ENCODE assay signal across 9 cellular contexts in genomic region chr16:28180660-28181556, GRCh38.
DNase-seq lines count a peak whose midpoint lies in the region; ATAC-seq and TF ChIP-seq lines count a peak whose summit lies in the region.
"Had no signal": no experiment of that assay in that cellular context is flagged by ENCODE, and none has a peak within 500 bp of the region (broad histone marks: within the 10 kb centered on the region; RNA-seq: fewer than 3 reads in every experiment).

No MANE protein-coding gene starts in this region.

- peak overlapping the region; percentile 37 to 55 for H3K4me3 ChIP-seq in neutrophil (ENCODE audit: low read depth in 1 of 2, low read length in 1 of 2)

- H3K9me3 ChIP-seq in neutrophil: no peaks in the 10 kb centered on the region

- peaks cover 57% of the 10 kb centered on the region for H3K4me1 Mint-ChIP-seq in central memory CD8-positive, alpha-beta T cell

- DNase-seq in GF-D8 (lab: John Stamatoyannopoulos, UW) (peak; percentile 6), NOMO-1 (lab: John Stamatoyannopoulos, UW; ENCODE audit: unreplicated experiment in 2 of 2) (peak; percentile 13 to 75), NCI-H2081 (lab: John Stamatoyannopoulos, UW) (no peak), NCI-H1417 treated with DMSO at 0.1 percent for 48 hours (lab: John Stamatoyannopoulos, UW) (no peak)
- no peak for DNase-seq in central memory CD8-positive, alpha-beta T cell (ENCODE audit: low spot score in 2 of 2)
- DNase-seq: kidney had no signal

- H3K9me3 Mint-ChIP-seq in central memory CD8-positive, alpha-beta T cell: no peaks in the 10 kb centered on the region

- H3K27ac ChIP-seq in neutrophil: peak overlapping the region; percentile 96

- H3K27me3 ChIP-seq in neutrophil: no peaks in the 10 kb centered on the region

- ATAC-seq in central memory CD8-positive, alpha-beta T cell (replicated peaks; ENCODE audit: extremely low read depth, poor library complexity, severe bottlenecking): peak; percentile 54
- ATAC-seq in HG02938 (IDR thresholded peaks at IDR 0.05; ENCODE audit: unreplicated experiment): no peak
- no peak for ATAC-seq in GM18868 (IDR thresholded peaks at IDR 0.05; ENCODE audit: unreplicated experiment)

- no peak for TF ChIP-seq CTCF in neutrophil (IDR thresholded peaks at IDR 0.05)

- H3K4me1 ChIP-seq in neutrophil (ENCODE audit: control insufficient read depth in 1 of 2, insufficient read depth in 1 of 2, low read depth in 1 of 2, low read length in 1 of 2): peaks cover 73 to 80% of the 10 kb centered on the region in 2 experiments

- H3K36me3 ChIP-seq in neutrophil: peaks cover 74% of the 10 kb centered on the region

- H3K27ac Mint-ChIP-seq in central memory CD8-positive, alpha-beta T cell (ENCODE audit: low read depth): peak overlapping the region; percentile 73

- no peaks in the 10 kb centered on the region for H3K27me3 Mint-ChIP-seq in central memory CD8-positive, alpha-beta T cell

- H3K36me3 Mint-ChIP-seq in central memory CD8-positive, alpha-beta T cell (ENCODE audit: insufficient read depth): peaks cover 31% of the 10 kb centered on the region

- H3K4me3 Mint-ChIP-seq in central memory CD8-positive, alpha-beta T cell: peak overlapping the region; percentile 44

Comparison
In these comparisons a context has a peak if more than half of its experiments do, and no peak if none do; other contexts are left out.
1. DNase-seq: peak in GF-D8 (single experiment) and NOMO-1 (2 of 2); none in central memory CD8-positive, alpha-beta T cell (0 of 2), NCI-H2081 (0 of 2) and NCI-H1417 treated with DMSO at 0.1 percent for 48 hours (single experiment).